In genomic region chr16:58087209-58087913, GRCh38 we compare ENCODE assay signal across 26 cellular contexts. TPM values are rescaled to one million over a fixed set of nuclear protein-coding genes. Genes with fewer than 3 reads are reported as not detected.
DNase-seq lines count a peak whose midpoint lies in the region; ATAC-seq, FAIRE-seq and TF ChIP-seq lines count a peak whose summit lies in the region.
"Had no signal": no experiment of that assay in that cellular context is flagged by ENCODE, and none has a peak within 500 bp of the region (broad histone marks: within the 10 kb centered on the region; RNA-seq: fewer than 3 reads in every experiment).

No MANE protein-coding gene starts in this region.

- ATAC-seq in HepG2: no peak
- no peak for ATAC-seq in right lobe of liver
- ATAC-seq in K562: no peak

- no peaks in the 10 kb centered on the region for H3K9me1 ChIP-seq in K562 (ENCODE audit: control insufficient read depth, insufficient read depth, low read length)

- in situ Hi-C loops in HepG2 (cut with HindIII; ENCODE audit: extremely low pct_ligation_motif_present, low pct_unique_long_range_greater_than_20kb) (no loop called here), K562 (cut with MboI) (no loop called here)

- H4K20me1 ChIP-seq in HepG2 (ENCODE audit: insufficient read depth, low read length) (no peaks in the 10 kb centered on the region), K562 (replicated peaks; ENCODE audit: control insufficient read depth, insufficient read depth, low read length) (no peaks in the 10 kb centered on the region), neural cell (ENCODE audit: insufficient read depth) (no peaks in the 10 kb centered on the region)

- CTCF ChIA-PET in HepG2 (lab: Yijun Ruan, JAX; ENCODE audit: low intra/inter-chr PET ratio, low total read pairs): no interaction called here
- CTCF ChIA-PET in K562 (lab: Yijun Ruan, JAX; ENCODE audit: low intra/inter-chr PET ratio): no interaction called here
- CTCF ChIA-PET in MCF 10A (lab: Yijun Ruan, JAX): interaction anchor here (0.8 kb wide), 1 partner anchor 73 kb away, joined by 3 read pairs; no protein-coding TSS in a partner anchor

- POLR2A ChIA-PET in HepG2 (lab: Yijun Ruan, JAX): no interaction called here
- POLR2A ChIA-PET in K562 (lab: Yijun Ruan, JAX): interaction anchor here (1.3 kb wide), 1 partner anchor 34 kb away, joined by 3 read pairs; no protein-coding TSS in a partner anchor
- POLR2A ChIA-PET in MCF 10A (lab: Yijun Ruan, JAX): no interaction called here

- TF ChIP-seq CTCF in HepG2 (CRISPR knock-in tag; IDR thresholded peaks at IDR 0.05) (no peak), right lobe of liver (IDR thresholded peaks at IDR 0.05) (no peak), K562 (IDR thresholded peaks at IDR 0.05 in 2 of 3, conservative IDR thresholded peaks at IDR 0.05 in 1 of 3; ENCODE audit: insufficient read depth in 2 of 3, low read depth in 1 of 3, low read length in 3 of 3) (no peak), neural cell (IDR thresholded peaks at IDR 0.05; ENCODE audit: poor library complexity, severe bottlenecking) (no peak), MCF 10A (IDR thresholded peaks at IDR 0.05; ENCODE audit: unreplicated experiment) (no peak)

- TF ChIP-seq RAD21 in HepG2 (CRISPR knock-in tag; IDR thresholded peaks at IDR 0.05) (no peak), K562 (CRISPR knock-in tag; conservative IDR thresholded peaks at IDR 0.05 in 1 of 2, IDR thresholded peaks at IDR 0.05 in 1 of 2) (no peak), neural cell (conservative IDR thresholded peaks at IDR 0.05) (no peak)

- FAIRE-seq in HepG2 (lab: Jason Lieb, UNC): peak; percentile 74
- FAIRE-seq in K562 (lab: Jason Lieb, UNC): no peak
- FAIRE-seq: GM12892 had no signal

- H3K4me1 Mint-ChIP-seq in MCF 10A (ENCODE audit: insufficient read depth, unreplicated experiment): no peaks in the 10 kb centered on the region
- H3K4me1 Mint-ChIP-seq: CD8-positive, alpha-beta memory T cell had no signal

- no peak for TF ChIP-seq EP300 in HepG2 (IDR thresholded peaks at IDR 0.05; ENCODE audit: low read depth in 2 of 2, low read length in 2 of 2)
- TF ChIP-seq EP300 in HepG2 (CRISPR knock-in tag; IDR thresholded peaks at IDR 0.05; ENCODE audit: borderline replicate concordance): no peak
- TF ChIP-seq EP300 in K562 (IDR thresholded peaks at IDR 0.05; ENCODE audit: low read length): no peak
- no peak for TF ChIP-seq EP300 in neural cell (conservative IDR thresholded peaks at IDR 0.05; ENCODE audit: poor library complexity, severe bottlenecking)

- H3K9ac ChIP-seq in HepG2 (ENCODE audit: insufficient read depth, low read depth, low read length): no peak overlapping the region
- H3K9ac ChIP-seq in K562 (ENCODE audit: insufficient read depth in 1 of 2, low read depth in 2 of 2, low read length in 2 of 2): no peak overlapping the region
- H3K9ac ChIP-seq in neural cell (ENCODE audit: low read length): no peak overlapping the region

- WGBS in HepG2 (ENCODE audit: low lambda C conversion rate): 62% methylated on average over 23 of the region's 23 CpGs
- 78% methylated on average over 21 of the region's 23 CpGs for WGBS in right lobe of liver (ENCODE audit: insufficient coverage, low coverage, low lambda C conversion rate, missing lambda C conversion rate)
- 40% methylated on average over 22 of the region's 23 CpGs for WGBS in K562 (ENCODE audit: insufficient coverage, low coverage, missing lambda C conversion rate)

- H3K27me3 ChIP-seq in HepG2 (ENCODE audit: control insufficient read depth in 1 of 2, insufficient read depth in 2 of 2, low read length in 2 of 2): peaks cover 3 to 6% of the 10 kb centered on the region in 2 experiments; a peak in 3 of 5 replicates
- H3K27me3 ChIP-seq in right lobe of liver: no peaks in the 10 kb centered on the region
- H3K27me3 ChIP-seq in K562 (ENCODE audit: control insufficient read depth in 2 of 2, insufficient read depth in 2 of 2, low read length in 2 of 2): peaks cover 12 to 19% of the 10 kb centered on the region in 2 experiments; a peak in 4 of 5 replicates
- no peaks in the 10 kb centered on the region for H3K27me3 ChIP-seq in neural cell (ENCODE audit: insufficient read depth, low read depth, low read length)
- H3K27me3 ChIP-seq: BE2C had no signal

- TF ChIP-seq POLR2A in HepG2 (IDR thresholded peaks at IDR 0.05; ENCODE audit: insufficient read depth in 1 of 2, low read depth in 2 of 2, low read length in 2 of 2): no peak
- no peak for TF ChIP-seq POLR2A in right lobe of liver (IDR thresholded peaks at IDR 0.05)
- TF ChIP-seq POLR2A in K562 (conservative IDR thresholded peaks at IDR 0.05): no peak

- H3K27ac Mint-ChIP-seq in MCF 10A (ENCODE audit: low read depth, unreplicated experiment): no peak overlapping the region
- H3K27ac Mint-ChIP-seq: CD8-positive, alpha-beta memory T cell had no signal

- intact Hi-C loops in HepG2 (cut with micrococcal nuclease; ENCODE audit: unreplicated experiment): no loop called here
- intact Hi-C loops in right lobe of liver (cut with DNase I): no loop called here
- intact Hi-C loops in K562 (cut with micrococcal nuclease): no loop called here
- intact Hi-C loops in MCF 10A (cut with micrococcal nuclease): no loop called here

- no peaks in the 10 kb centered on the region for H3K9me3 Mint-ChIP-seq in MCF 10A (ENCODE audit: unreplicated experiment)
- H3K9me3 Mint-ChIP-seq: CD8-positive, alpha-beta memory T cell had no signal

- no peak overlapping the region for H2AFZ ChIP-seq in HepG2 (ENCODE audit: low read length)
- H2AFZ ChIP-seq in K562 (ENCODE audit: low read depth, low read length): no peak overlapping the region
- H2AFZ ChIP-seq in neural cell (ENCODE audit: low read depth, low read length): no peak overlapping the region

- H3K4me2 ChIP-seq in HepG2 (ENCODE audit: low read depth, low read length): no peak overlapping the region
- H3K4me2 ChIP-seq in K562 (ENCODE audit: insufficient read depth, low read length): no peak overlapping the region
- no peak overlapping the region for H3K4me2 ChIP-seq in neural cell (ENCODE audit: low read length)

- H3K27ac ChIP-seq in HepG2 (ENCODE audit: extremely low read length, insufficient read depth, low read length) (no peak overlapping the region), right lobe of liver (no peak overlapping the region), K562 (ENCODE audit: extremely low read depth, low read depth, low read length) (no peak overlapping the region), neural cell (ENCODE audit: low read length) (no peak overlapping the region)
- H3K27ac ChIP-seq: HL-60 had no signal

- no peak overlapping the region for H3K4me3 Mint-ChIP-seq in MCF 10A (ENCODE audit: unreplicated experiment)
- H3K4me3 Mint-ChIP-seq: CD14-positive monocyte; CD8-positive, alpha-beta memory T cell had no signal

- BruUV-seq in HepG2 (replicated peaks; lab: Mats Ljungman, UMichigan) (no TSS peak), K562 (replicated peaks; lab: Mats Ljungman, UMichigan) (no TSS peak), MCF 10A (replicated peaks; lab: Mats Ljungman, UMichigan) (no TSS peak)

- no peaks in the 10 kb centered on the region for H3K9me2 ChIP-seq in neural cell (ENCODE audit: insufficient read depth, low read length)

- H3K4me1 ChIP-seq in HepG2 (ENCODE audit: insufficient read depth, low read length): no peaks in the 10 kb centered on the region
- no peaks in the 10 kb centered on the region for H3K4me1 ChIP-seq in right lobe of liver
- H3K4me1 ChIP-seq in K562 (replicated peaks in 1 of 2; ENCODE audit: control insufficient read depth in 2 of 2, insufficient read depth in 2 of 2, low read length in 2 of 2): peaks cover 0 to 2% of the 10 kb centered on the region in 2 experiments; a peak in 1 of 5 replicates
- H3K4me1 ChIP-seq: BE2C, HAP-1 had no signal

- DNase-seq in HepG2 (ENCODE audit: low spot score) (no peak), right lobe of liver (no peak), K562 (ENCODE audit: extremely low read depth in 1 of 4, low spot score in 3 of 4) (no peak), globus pallidus (ENCODE audit: low spot score) (no peak), MCF 10A (ENCODE audit: unreplicated experiment) (no peak)
- no peak for DNase-seq in activated naive CD4-positive, alpha-beta T cell treated with anti-CD3 and anti-CD28 coated beads, Interleukin-2, amount 50 U/mL, for 16 hours
- no peak for DNase-seq in stimulated activated CD4-positive, alpha-beta T cell treated with anti-CD3 and anti-CD28 coated beads, Interleukin-12 subunit alpha, Interleukin-12 subunit beta, amount 100 ng/mL, for 4 hours
- DNase-seq: 8988T; ACHN; BE2C; CD8-positive, alpha-beta memory T cell; DMS 273 treated with DMSO at 0.1 percent for 48 hours; DMS79; EL; GDM1; KBM-7; MG63; NCI-H1694; NCI-H2029 treated with DMSO at 0.1 percent for 48 hours; NCI-H446 treated with DMSO at 0.1 percent for 48 hours; NCI-H526 had no signal

- H3K4me3 ChIP-seq in HepG2 (replicated peaks in 1 of 3; ENCODE audit: insufficient read depth in 1 of 3, low read depth in 2 of 3, low read length in 3 of 3): no peak overlapping the region
- H3K4me3 ChIP-seq in right lobe of liver: no peak overlapping the region
- H3K4me3 ChIP-seq in K562: no peak overlapping the region
- H3K4me3 ChIP-seq in neural cell (ENCODE audit: low read length): no peak overlapping the region
- H3K4me3 ChIP-seq: HAP-1, MG63 had no signal

- H3K79me2 ChIP-seq in HepG2 (ENCODE audit: insufficient read depth, low read length) (no peaks in the 10 kb centered on the region), K562 (ENCODE audit: control insufficient read depth, insufficient read depth, low read length) (no peaks in the 10 kb centered on the region), neural cell (replicated peaks; ENCODE audit: insufficient read depth, low read length) (no peaks in the 10 kb centered on the region)

- peaks cover 7% of the 10 kb centered on the region for H3K27me3 Mint-ChIP-seq in MCF 10A (ENCODE audit: insufficient read depth, unreplicated experiment)

- H3F3A ChIP-seq in neural cell (ENCODE audit: insufficient read depth, low read length, poor library complexity, severe bottlenecking): no peaks in the 10 kb centered on the region

- H3K36me3 ChIP-seq in HepG2 (replicated peaks in 1 of 2; ENCODE audit: control insufficient read depth in 1 of 2, insufficient read depth in 2 of 2, low read length in 2 of 2) (no peaks in the 10 kb centered on the region), right lobe of liver (no peaks in the 10 kb centered on the region), K562 (ENCODE audit: control insufficient read depth, insufficient read depth, low read length) (no peaks in the 10 kb centered on the region), neural cell (ENCODE audit: insufficient read depth, low read length) (no peaks in the 10 kb centered on the region)
- H3K36me3 ChIP-seq: BE2C, HAP-1, MG63 had no signal

- H3K36me3 Mint-ChIP-seq in MCF 10A (ENCODE audit: insufficient read depth, unreplicated experiment): no peaks in the 10 kb centered on the region
- H3K36me3 Mint-ChIP-seq: CD14-positive monocyte; CD8-positive, alpha-beta memory T cell had no signal

- no peaks in the 10 kb centered on the region for H3K9me3 ChIP-seq in HepG2 (ENCODE audit: low read length)
- H3K9me3 ChIP-seq in right lobe of liver: no peaks in the 10 kb centered on the region
- H3K9me3 ChIP-seq in K562 (replicated peaks; ENCODE audit: control insufficient read depth, insufficient read depth, low read depth, low read length): peaks cover 6% of the 10 kb centered on the region
- no peaks in the 10 kb centered on the region for H3K9me3 ChIP-seq in neural cell (ENCODE audit: low read length)
- H3K9me3 ChIP-seq: HAP-1, MG63 had no signal

RNA-seq across cellular contexts. Expression of gene CFAP20, which starts 41.8 kb away (rescaled TPM):
- total RNA-seq in HepG2 (2016; rRNA removed; fragmentation: Illumina TruSeq; extraction: Trizol) (87.4 and 103 TPM in 2 replicates), right lobe of liver (10 to 100 TPM in 5 of 6 experiments, 1 to 10 TPM in 1; 7.8 to 38.7 (median 18.1) TPM), K562 (2014; rRNA removed) (75.5 and 77.8 TPM in 2 replicates), K562 (2014; rRNA removed; fragmentation: Illumina TruSeq; extraction: Trizol) (66.2 and 69.2 TPM in 2 replicates), K562 (2015; rRNA removed; fragmentation: Illumina TruSeq; extraction: Trizol) (79.1 and 90.5 TPM in 2 replicates), K562 (2021) (55.2 and 56.5 TPM in 2 replicates), MCF 10A (2022) (35.6 and 36.9 TPM in 2 replicates)
- total RNA-seq in HepG2 (2016; cell fraction: cytosol; rRNA removed; fragmentation: Illumina TruSeq; extraction: Trizol; ENCODE audit: low read depth): 20.4 and 23.7 TPM in 2 replicates
- 90.5 and 106 TPM in 2 replicates for total RNA-seq in HepG2 (2016; cell fraction: insoluble cytoplasmic fraction; rRNA removed; fragmentation: Illumina TruSeq; extraction: Trizol)
- total RNA-seq in HepG2 (2016; cell fraction: membrane; rRNA removed; fragmentation: Illumina TruSeq; extraction: Trizol): 20.9 and 22.6 TPM in 2 replicates
- total RNA-seq in HepG2 (2016; cell fraction: nucleus; rRNA removed; fragmentation: Illumina TruSeq; extraction: Trizol): 54.6 and 63.8 TPM in 2 replicates
- polyA plus RNA-seq in HepG2 (2011; rRNA removed) (62.3 and 73.1 TPM in 2 replicates), K562 (2011; rRNA removed) (75.3 and 76.3 TPM in 2 replicates), K562 (2014; fragmentation: Illumina TruSeq; extraction: Trizol) (74.4 and 79.1 TPM in 2 replicates), K562 (2014; fragmentation: Nextera tagmentation; extraction: Ambion mirVana) (10 to 100 TPM; 20.5 to 30.4 TPM), K562 (2014; rRNA removed) (84.5 and 90.0 TPM in 2 replicates), neural cell (193 and 210 TPM in 2 replicates)
- 55.6 and 61.8 TPM in 2 replicates for polyA plus RNA-seq in HepG2 (2011; cell fraction: cytosol; rRNA removed)
- polyA plus RNA-seq in HepG2 (2011; cell fraction: nucleus; rRNA removed): 43.8 and 64.6 TPM in 2 replicates
- 38.8 and 48.5 TPM in 2 replicates for polyA plus RNA-seq in HepG2 (2012)
- 8.6 and 8.9 TPM in 2 replicates for polyA plus RNA-seq in HepG2 (2016; cell fraction: cytosol; fragmentation: Illumina TruSeq; extraction: Trizol; ENCODE audit: low read depth)
- 99.6 and 104 TPM in 2 replicates for polyA plus RNA-seq in HepG2 (2016; cell fraction: insoluble cytoplasmic fraction; fragmentation: Illumina TruSeq; extraction: Trizol; ENCODE audit: low read depth)
- polyA plus RNA-seq in HepG2 (2016; cell fraction: membrane; fragmentation: Illumina TruSeq; extraction: Trizol; ENCODE audit: low read depth): 10.4 and 12.5 TPM in 2 replicates
- polyA plus RNA-seq in HepG2 (2016; cell fraction: nucleus; fragmentation: Illumina TruSeq; extraction: Trizol; ENCODE audit: insufficient read depth, low read depth): 91.7 and 107 TPM in 2 replicates
- 62.6 and 62.7 TPM in 2 replicates for polyA minus RNA-seq in HepG2 (2011; rRNA and poly(A)+ RNA removed; ENCODE audit: low replicate concordance)
- 32.8 and 51.6 TPM in 2 replicates for polyA minus RNA-seq in HepG2 (2011; cell fraction: cytosol; rRNA and poly(A)+ RNA removed)
- polyA minus RNA-seq in HepG2 (2011; cell fraction: nucleus; rRNA and poly(A)+ RNA removed): 30.4 and 37.3 TPM in 2 replicates
- 60.4 and 84.1 TPM in 2 replicates for total RNA-seq in K562 (2011; cell fraction: chromatin; rRNA removed; ENCODE audit: low replicate concordance)
- 47.2 and 54.3 TPM in 2 replicates for total RNA-seq in K562 (2011; cell fraction: nucleolus; rRNA removed)
- total RNA-seq in K562 (2011; cell fraction: nucleoplasm; rRNA removed): 53.7 and 61.0 TPM in 2 replicates
- 80.3 and 88.1 TPM in 2 replicates for polyA plus RNA-seq in K562 (2011; cell fraction: cytosol; rRNA removed)
- 73.5 and 86.5 TPM in 2 replicates for polyA plus RNA-seq in K562 (2011; cell fraction: nucleus; rRNA removed)
- 58.5 and 70.9 TPM in 2 replicates for polyA plus RNA-seq in K562 (2012)
- polyA minus RNA-seq in K562 (2011; rRNA and poly(A)+ RNA removed): 68.0 and 92.8 TPM in 2 replicates
- 50.4 and 54.9 TPM in 2 replicates for polyA minus RNA-seq in K562 (2011; cell fraction: cytosol; rRNA and poly(A)+ RNA removed)
- polyA minus RNA-seq in K562 (2011; cell fraction: nucleus; rRNA and poly(A)+ RNA removed): 23.3 and 44.5 TPM in 2 replicates
- 117 and 131 TPM in 2 replicates for polyA minus RNA-seq in neural cell

Comparison
In these comparisons a context has a peak if more than half of its experiments do, and no peak if none do; other contexts are left out.
1. Of the 241 proteins assayed by ChIP-seq in both HepG2 and K562: peak only in HepG2: FOXK2, MNT and ZNF282; only in K562: none; in both: ZBTB43; in neither: 231; mixed calls (peak in some experiments, not most) for 6.